3 cellular contexts compared by ENCODE assay signal in the genomic region with DNA sequence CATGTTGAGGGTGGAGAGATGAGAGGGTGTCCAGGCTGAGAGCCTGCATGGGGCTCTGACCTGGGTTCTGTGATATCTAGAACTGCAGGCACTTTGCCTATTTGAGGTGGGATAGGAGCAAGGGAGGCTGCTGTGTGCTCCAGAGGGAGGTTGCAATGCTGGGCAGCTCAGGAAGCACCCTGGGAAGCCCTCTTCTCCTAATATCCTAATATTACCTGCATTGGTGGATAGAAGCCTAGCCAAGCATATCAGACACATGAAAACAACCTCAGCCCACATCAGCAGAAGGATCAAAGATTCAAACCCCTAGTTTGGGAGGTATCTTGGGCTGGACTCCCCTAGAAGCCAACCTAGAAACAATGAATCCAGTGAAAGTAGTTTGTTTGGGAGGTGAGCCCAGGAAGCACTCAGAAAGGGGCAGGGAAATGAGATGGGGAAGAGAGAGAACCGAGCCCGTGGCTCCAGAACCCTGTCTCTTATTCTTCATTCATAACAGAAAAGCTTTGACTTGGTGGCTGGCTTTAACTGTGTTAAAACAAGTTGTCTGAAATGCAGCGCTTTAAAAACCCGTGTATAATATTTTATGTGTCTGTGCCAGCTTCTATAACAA.
"Had no signal": no experiment of that assay in that cellular context is flagged by ENCODE, and none has a peak within 500 bp of the region (broad histone marks: within the 10 kb centered on the region; RNA-seq: fewer than 3 reads in every experiment).

No MANE protein-coding gene starts in this region.

- H3K4me3 ChIP-seq: GM12878 had no signal

- DNase-seq: GDM1, GF-D8 had no signal
